In the genomic region with DNA sequence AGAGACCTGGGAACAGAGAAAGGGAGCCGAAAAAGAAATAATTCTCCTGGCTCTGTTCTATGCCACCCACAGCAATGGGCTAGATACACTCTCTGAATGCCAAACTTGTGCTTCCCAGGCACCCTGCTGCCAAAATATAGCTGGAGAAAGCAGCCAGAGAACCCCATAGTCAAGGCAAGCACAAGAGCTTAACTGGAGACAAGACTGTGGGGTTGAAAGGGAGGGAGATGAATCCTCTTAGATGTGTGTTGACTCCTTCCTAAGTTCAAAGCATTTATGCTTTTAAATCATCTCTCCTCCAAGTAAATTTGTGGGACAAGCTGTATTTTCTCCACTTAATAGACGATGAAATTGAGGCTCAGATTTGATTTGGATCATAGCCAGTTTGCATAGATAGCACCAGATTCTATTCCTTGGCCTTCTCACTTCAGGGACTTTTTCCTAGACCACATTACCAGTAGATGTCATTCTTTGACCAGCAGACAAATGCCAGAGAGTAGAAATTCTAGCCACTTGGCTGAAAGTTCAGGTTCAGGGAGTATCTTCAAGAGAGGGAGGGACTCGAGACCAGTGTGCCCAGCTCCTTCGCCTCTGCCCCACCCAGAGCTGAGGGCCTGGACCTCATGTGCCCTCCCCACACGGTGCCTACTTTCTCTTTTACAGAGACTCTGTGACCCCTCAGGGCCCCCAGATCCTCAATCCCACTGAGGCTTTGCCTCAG, we compare ENCODE assay signal across 9 cellular contexts. TPM values are rescaled to one million over a fixed set of nuclear protein-coding genes. Genes with fewer than 3 reads are reported as not detected.
DNase-seq lines count a peak whose midpoint lies in the region; ATAC-seq lines count a peak whose summit lies in the region.
"Had no signal": no experiment of that assay in that cellular context is flagged by ENCODE, and none has a peak within 500 bp of the region (broad histone marks: within the 10 kb centered on the region; RNA-seq: fewer than 3 reads in every experiment).

No MANE protein-coding gene starts in this region.

- H3K36me3 Mint-ChIP-seq in naive thymus-derived CD8-positive, alpha-beta T cell: no peaks in the 10 kb centered on the region

- H3K4me3 Mint-ChIP-seq in naive thymus-derived CD8-positive, alpha-beta T cell: no peak overlapping the region

- no peaks in the 10 kb centered on the region for H3K9me3 Mint-ChIP-seq in naive thymus-derived CD8-positive, alpha-beta T cell

- peak; percentile 75 for ATAC-seq in GM21576 (IDR thresholded peaks at IDR 0.05; ENCODE audit: unreplicated experiment)
- ATAC-seq in naive thymus-derived CD8-positive, alpha-beta T cell: no peak

- POLR2A ChIA-PET in naive thymus-derived CD8-positive, alpha-beta T cell (lab: Charles Lee): interaction anchor here (0.8 to 2.3 kb wide), 11 partner anchors 9 to 81 kb away, joined by 3 to 20 read pairs (median 3); no protein-coding TSS in a partner anchor

- H3K27me3 Mint-ChIP-seq in naive thymus-derived CD8-positive, alpha-beta T cell: no peaks in the 10 kb centered on the region

- peak overlapping the region in 6 of 10 donors; percentile 4 to 73 (median 46) for H3K27ac Mint-ChIP-seq in naive thymus-derived CD8-positive, alpha-beta T cell

- DNase-seq in NCI-H2029 treated with DMSO at 0.1 percent for 48 hours (lab: John Stamatoyannopoulos, UW) (peak; percentile 56), NCI-H2029 (lab: John Stamatoyannopoulos, UW) (no peak), OCI-M1 (lab: John Stamatoyannopoulos, UW) (peak; percentile 9), NCI-H128 (lab: John Stamatoyannopoulos, UW; ENCODE audit: unreplicated experiment) (no peak), SKM-1 (lab: John Stamatoyannopoulos, UW; ENCODE audit: unreplicated experiment) (no peak), NCI-H2171 (lab: John Stamatoyannopoulos, UW) (no peak)
- DNase-seq in naive thymus-derived CD8-positive, alpha-beta T cell: no peak
- DNase-seq: thyroid gland had no signal

- H3K4me1 Mint-ChIP-seq in naive thymus-derived CD8-positive, alpha-beta T cell: peaks cover 31 to 78% (median 66%) of the 10 kb centered on the region in 4 donors

RNA-seq across cellular contexts. Expression of a gene that starts 16.6 kb away (rescaled TPM):
- total RNA-seq in naive thymus-derived CD8-positive, alpha-beta T cell: 100 to 1,000 TPM; 925 to 962 TPM
- 100 to 1,000 TPM; 407 to 433 (median 430) TPM for polyA plus RNA-seq in naive thymus-derived CD8-positive, alpha-beta T cell

Comparison
In these comparisons a context has a peak if more than half of its experiments do, and no peak if none do; other contexts are left out.
1. DNase-seq: peak in NCI-H2029 treated with DMSO at 0.1 percent for 48 hours (single experiment) and OCI-M1 (single experiment); none in NCI-H2029 (single experiment), naive thymus-derived CD8-positive, alpha-beta T cell (0 of 10), NCI-H128 (single experiment), SKM-1 (single experiment) and NCI-H2171 (single experiment).